Comparison of ENCODE assay signal across 19 cellular contexts in genomic region chr5:53067641-53068040, GRCh38. TPM values are rescaled to one million over a fixed set of nuclear protein-coding genes. Genes with fewer than 3 reads are reported as not detected.
A peak's percentile ranks its signal among the peaks of the same experiment; 100 is the strongest.
DNase-seq lines count a peak whose midpoint lies in the region; ATAC-seq, FAIRE-seq and TF ChIP-seq lines count a peak whose summit lies in the region.
"Had no signal": no experiment of that assay in that cellular context is flagged by ENCODE, and none has a peak within 500 bp of the region (broad histone marks: within the 10 kb centered on the region; RNA-seq: fewer than 3 reads in every experiment).

No MANE protein-coding gene starts in this region.

- BruUV-seq in endothelial cell of umbilical vein (replicated peaks; lab: Mats Ljungman, UMichigan), result no TSS peak

- H3K9ac ChIP-seq in endothelial cell of umbilical vein (replicated peaks; ENCODE audit: extremely low read depth, insufficient read depth, low read length), result no peak overlapping the region

- H3K4me1 ChIP-seq in endothelial cell of umbilical vein (ENCODE audit: control insufficient read depth, extremely low read depth, insufficient read depth, low read length), result peaks cover 30% of the 10 kb centered on the region
- H3K4me1 ChIP-seq: Caco-2 had no signal

- dilution Hi-C loops in endothelial cell of umbilical vein (cut with MboI; ENCODE audit: extremely low pct_ligation_motif_present, low sequenced_read_pairs), result no loop called here

- H3K27me3 ChIP-seq in endothelial cell of umbilical vein (ENCODE audit: control insufficient read depth in 2 of 2, insufficient read depth in 2 of 2, low read length in 2 of 2), result no peaks in the 10 kb centered on the region

- no peak for FAIRE-seq in endothelial cell of umbilical vein (lab: Jason Lieb, UNC)
- FAIRE-seq: GM12878, GM18507 had no signal

- peak overlapping the region; percentile 58 for H3K27ac Mint-ChIP-seq in activated T-helper 17 cell treated with anti-CD3 and anti-CD28 coated beads, Interleukin-2, amount 50 U/mL, for 72 hours

- peaks cover 7% of the 10 kb centered on the region for H3K36me3 Mint-ChIP-seq in activated T-helper 17 cell treated with anti-CD3 and anti-CD28 coated beads, Interleukin-2, amount 50 U/mL, for 72 hours (ENCODE audit: low read depth)

- DNase-seq in EH (ENCODE audit: low read depth), result peak; percentile 35
- no peak for DNase-seq in endothelial cell of umbilical vein (ENCODE audit: low read depth, low spot score)
- peak; percentile 65 for DNase-seq in iris pigment epithelial cell (ENCODE audit: low read depth)
- DNase-seq in T1000 (lab: John Stamatoyannopoulos, UW), result no peak
- DNase-seq in caudate nucleus (lab: John Stamatoyannopoulos, UW), result no peak
- DNase-seq: AML-193; Caco-2; HCEC 1CT; NCI-H146; NCI-H2107; NCI-H345; NCI-H69; NK-92 treated with Interleukin-12 subunit alpha and Interleukin-12 subunit beta, amount 100 ng/mL, for 24 hours; OCI-M1; RPMI8226 had no signal

- H3K4me3 Mint-ChIP-seq in activated T-helper 17 cell treated with anti-CD3 and anti-CD28 coated beads, Interleukin-2, amount 50 U/mL, for 72 hours, result no peak overlapping the region

- H2AFZ ChIP-seq in endothelial cell of umbilical vein (ENCODE audit: low read depth, low read length), result no peak overlapping the region

- TF ChIP-seq CTCF in endothelial cell of umbilical vein (IDR thresholded peaks at IDR 0.05; ENCODE audit: extremely low read depth in 1 of 2, insufficient read depth in 1 of 2, low read depth in 1 of 2, low read length in 2 of 2), result no peak

- peak overlapping the region; percentile 21 for H3K27ac ChIP-seq in endothelial cell of umbilical vein (ENCODE audit: insufficient read depth, low read depth, low read length)
- no peak overlapping the region for H3K27ac ChIP-seq in caudate nucleus (ENCODE audit: low read depth, low read length)

- intact Hi-C loops in endothelial cell of umbilical vein (cut with micrococcal nuclease), result no loop called here

- no peak overlapping the region for H3K4me2 ChIP-seq in endothelial cell of umbilical vein (ENCODE audit: insufficient read depth, low read length)

- no peaks in the 10 kb centered on the region for H3K79me2 ChIP-seq in endothelial cell of umbilical vein (ENCODE audit: control insufficient read depth, insufficient read depth, low read length)

- TF ChIP-seq POLR2A in endothelial cell of umbilical vein (IDR thresholded peaks at IDR 0.05; ENCODE audit: low read depth, low read length), result no peak

- H3K4me3 ChIP-seq in endothelial cell of umbilical vein (replicated peaks in 1 of 3; ENCODE audit: insufficient read depth in 1 of 3, low read depth in 1 of 3, low read length in 3 of 3), result no peak overlapping the region
- H3K4me3 ChIP-seq: GM12878 had no signal

- CTCF ChIA-PET in endothelial cell of umbilical vein (lab: Charles Lee), result interaction anchor here (1.4 to 4.8 kb wide), 4 partner anchors 10 to 124 kb away, joined by 5 to 50 read pairs (median 10); no protein-coding TSS in a partner anchor

- H3K9me1 ChIP-seq in endothelial cell of umbilical vein (replicated peaks; ENCODE audit: control insufficient read depth, extremely low read depth, insufficient read depth, low read length), result no peaks in the 10 kb centered on the region

- H3K36me3 ChIP-seq in endothelial cell of umbilical vein (ENCODE audit: control insufficient read depth in 2 of 2, extremely low read depth in 1 of 2, insufficient read depth in 2 of 2, low read length in 2 of 2), result peaks cover 4 to 25% of the 10 kb centered on the region in 2 experiments

- no peaks in the 10 kb centered on the region for H3K27me3 Mint-ChIP-seq in activated T-helper 17 cell treated with anti-CD3 and anti-CD28 coated beads, Interleukin-2, amount 50 U/mL, for 72 hours

- H4K20me1 ChIP-seq in endothelial cell of umbilical vein (replicated peaks; ENCODE audit: control insufficient read depth, extremely low read depth, insufficient read depth, low read length), result no peaks in the 10 kb centered on the region

- ATAC-seq in activated T-helper 17 cell treated with anti-CD3 and anti-CD28 coated beads, Interleukin-2, amount 50 U/mL, for 72 hours (replicated peaks), result no peak
- no peak for ATAC-seq in HG02840 (IDR thresholded peaks at IDR 0.05; ENCODE audit: low FRiP score, unreplicated experiment)
- ATAC-seq: GM12878 had no signal

- POLR2A ChIA-PET in endothelial cell of umbilical vein (lab: Charles Lee), result no interaction called here

- H3K4me1 Mint-ChIP-seq in activated T-helper 17 cell treated with anti-CD3 and anti-CD28 coated beads, Interleukin-2, amount 50 U/mL, for 72 hours, result peaks cover 14% of the 10 kb centered on the region

- no peaks in the 10 kb centered on the region for H3K9me3 Mint-ChIP-seq in activated T-helper 17 cell treated with anti-CD3 and anti-CD28 coated beads, Interleukin-2, amount 50 U/mL, for 72 hours

- no peaks in the 10 kb centered on the region for H3K9me3 ChIP-seq in endothelial cell of umbilical vein (replicated peaks; ENCODE audit: control insufficient read depth, insufficient read depth, low read length)
- H3K9me3 ChIP-seq: Caco-2 had no signal

TF ChIP-seq in endothelial cell of umbilical vein, 7 proteins besides CTCF, POLR2A, EP300 and RAD21:
- TF ChIP-seq GATA2 (IDR thresholded peaks at IDR 0.05; ENCODE audit: insufficient read depth, insufficient read length, low read depth, low read length) (no peak), JUN (IDR thresholded peaks at IDR 0.05; ENCODE audit: borderline replicate concordance, insufficient read depth, insufficient read length, low read depth) (no peak), POLR2AphosphoS5 (IDR thresholded peaks at IDR 0.05; ENCODE audit: insufficient read depth, low read depth, low read length) (no peak), EZH2 (IDR thresholded peaks at IDR 0.05; ENCODE audit: borderline replicate concordance, low read depth, low read length, severe bottlenecking) (no peak), FOS (IDR thresholded peaks at IDR 0.05; ENCODE audit: borderline replicate concordance, insufficient read depth, low read length) (no peak), MYC (IDR thresholded peaks at IDR 0.05; ENCODE audit: low read depth, low read length) (no peak), MAX (IDR thresholded peaks at IDR 0.05; ENCODE audit: insufficient read depth, insufficient read length) (no peak)

RNA-seq across cellular contexts. Expression of gene MOCS2, which starts 41.9 kb away (rescaled TPM):
- total RNA-seq in activated T-helper 17 cell treated with anti-CD3 and anti-CD28 coated beads, Interleukin-2, amount 50 U/mL, for 72 hours, result 10 to 100 TPM; 17.0 to 27.6 TPM
- 31.1 and 31.5 TPM in 2 replicates for total RNA-seq in endothelial cell of umbilical vein
- 10.4 and 14.3 TPM in 2 replicates for polyA plus RNA-seq in endothelial cell of umbilical vein
- 27.5 and 29.3 TPM in 2 replicates for polyA plus RNA-seq in endothelial cell of umbilical vein (2011; cell fraction: cytosol; rRNA removed)
- 11.8 and 16.5 TPM in 2 replicates for polyA plus RNA-seq in endothelial cell of umbilical vein (2011; cell fraction: nucleus; rRNA removed)
- polyA plus RNA-seq in endothelial cell of umbilical vein (2012), result 30.0 and 49.2 TPM in 2 replicates
- polyA minus RNA-seq in endothelial cell of umbilical vein, result 8.2 and 8.6 TPM in 2 replicates
- polyA minus RNA-seq in endothelial cell of umbilical vein (2011; cell fraction: cytosol; rRNA and poly(A)+ RNA removed), result 13.0 TPM
- polyA minus RNA-seq in endothelial cell of umbilical vein (2011; cell fraction: nucleus; rRNA and poly(A)+ RNA removed), result 4.8 and 8.7 TPM in 2 replicates

Comparison
In these comparisons a context has a peak if more than half of its experiments do, and no peak if none do; other contexts are left out.
1. DNase-seq: peak in EH (single experiment) and iris pigment epithelial cell (single experiment); none in endothelial cell of umbilical vein (single experiment), T1000 (single experiment) and caudate nucleus (0 of 61).